In genomic region chr3:67901681-67902080, GRCh38 we compare ENCODE assay signal across 1 cellular context.
TF ChIP-seq lines count a peak whose summit lies in the region.

No MANE protein-coding gene starts in this region.

TF ChIP-seq in WTC11, 78 proteins besides CTCF, POLR2A, EP300 and RAD21 (continued from another document):
- TF ChIP-seq MXD4 (CRISPR knock-in tag; IDR thresholded peaks at IDR 0.05; ENCODE audit: borderline replicate concordance) (no peak), ZNF416 (CRISPR knock-in tag; IDR thresholded peaks at IDR 0.05) (no peak), MAX (CRISPR knock-in tag; IDR thresholded peaks at IDR 0.05) (no peak), ESRRA (CRISPR knock-in tag; IDR thresholded peaks at IDR 0.05; ENCODE audit: borderline replicate concordance) (no peak), KAT7 (CRISPR knock-in tag; IDR thresholded peaks at IDR 0.05; ENCODE audit: borderline replicate concordance) (no peak)
- TF ChIP-seq, protein P1, sequence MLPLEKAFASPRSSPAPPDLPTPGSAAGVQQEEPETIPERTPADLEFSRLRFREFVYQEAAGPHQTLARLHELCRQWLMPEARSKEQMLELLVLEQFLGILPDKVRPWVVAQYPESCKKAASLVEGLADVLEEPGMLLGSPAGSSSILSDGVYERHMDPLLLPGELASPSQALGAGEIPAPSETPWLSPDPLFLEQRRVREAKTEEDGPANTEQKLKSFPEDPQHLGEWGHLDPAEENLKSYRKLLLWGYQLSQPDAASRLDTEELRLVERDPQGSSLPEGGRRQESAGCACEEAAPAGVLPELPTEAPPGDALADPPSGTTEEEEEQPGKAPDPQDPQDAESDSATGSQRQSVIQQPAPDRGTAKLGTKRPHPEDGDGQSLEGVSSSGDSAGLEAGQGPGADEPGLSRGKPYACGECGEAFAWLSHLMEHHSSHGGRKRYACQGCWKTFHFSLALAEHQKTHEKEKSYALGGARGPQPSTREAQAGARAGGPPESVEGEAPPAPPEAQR (CRISPR knock-in tag; IDR thresholded peaks at IDR 0.05) = no peak
